1 cellular context compared by ENCODE assay signal in the genomic region with DNA sequence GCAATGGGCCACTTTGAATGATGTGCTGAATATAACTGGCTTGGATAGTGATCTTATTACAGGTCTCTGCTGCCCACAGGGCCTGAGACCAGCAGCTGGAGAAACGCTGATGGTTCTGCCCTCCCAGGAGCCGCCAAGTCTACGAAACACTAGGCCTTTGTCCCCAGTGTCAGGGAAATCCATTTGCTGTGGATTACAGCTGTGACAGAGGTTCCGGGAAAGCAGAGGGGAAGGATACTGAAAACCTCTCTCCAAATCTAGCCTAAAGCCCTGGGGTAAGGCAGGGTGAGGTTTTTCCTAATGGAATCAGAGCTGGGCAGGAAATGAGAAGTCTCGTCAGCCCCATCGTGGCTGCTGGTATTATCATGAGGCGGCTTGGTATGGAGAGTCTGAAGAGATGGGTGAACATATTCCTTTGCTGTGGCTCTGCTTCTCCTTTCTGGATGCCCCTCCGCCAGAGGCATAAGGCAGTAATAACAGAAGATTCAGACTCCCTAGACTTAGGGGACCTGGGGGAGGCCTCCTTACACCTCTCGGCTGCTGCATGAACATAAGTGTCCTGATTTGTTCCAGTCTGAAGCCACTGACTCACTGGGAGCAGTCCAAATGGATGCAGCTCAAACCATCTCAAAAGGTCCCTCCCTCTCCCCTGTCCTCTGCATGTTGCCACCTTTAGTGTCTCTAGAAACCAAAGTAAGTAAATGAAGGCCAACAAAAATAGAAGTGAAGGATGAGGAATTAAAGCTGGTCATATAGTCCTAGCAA.
TF ChIP-seq lines count a peak whose summit lies in the region.

No MANE protein-coding gene starts in this region.

TF ChIP-seq in WTC11, 78 proteins besides CTCF, POLR2A, EP300 and RAD21 (continued from another document):
- TF ChIP-seq IRF1 (CRISPR knock-in tag; IDR thresholded peaks at IDR 0.05) (no peak), TP53 (CRISPR knock-in tag; IDR thresholded peaks at IDR 0.05) (no peak), FOXK1 (CRISPR knock-in tag; IDR thresholded peaks at IDR 0.05) (no peak)
- TF ChIP-seq, protein P1, sequence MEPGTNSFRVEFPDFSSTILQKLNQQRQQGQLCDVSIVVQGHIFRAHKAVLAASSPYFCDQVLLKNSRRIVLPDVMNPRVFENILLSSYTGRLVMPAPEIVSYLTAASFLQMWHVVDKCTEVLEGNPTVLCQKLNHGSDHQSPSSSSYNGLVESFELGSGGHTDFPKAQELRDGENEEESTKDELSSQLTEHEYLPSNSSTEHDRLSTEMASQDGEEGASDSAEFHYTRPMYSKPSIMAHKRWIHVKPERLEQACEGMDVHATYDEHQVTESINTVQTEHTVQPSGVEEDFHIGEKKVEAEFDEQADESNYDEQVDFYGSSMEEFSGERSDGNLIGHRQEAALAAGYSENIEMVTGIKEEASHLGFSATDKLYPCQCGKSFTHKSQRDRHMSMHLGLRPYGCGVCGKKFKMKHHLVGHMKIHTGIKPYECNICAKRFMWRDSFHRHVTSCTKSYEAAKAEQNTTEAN (CRISPR knock-in tag; IDR thresholded peaks at IDR 0.05), result no peak
TF ChIP-seq in WTC11: peak in this region for 0.
